20 cellular contexts compared by ENCODE assay signal in the genomic region with DNA sequence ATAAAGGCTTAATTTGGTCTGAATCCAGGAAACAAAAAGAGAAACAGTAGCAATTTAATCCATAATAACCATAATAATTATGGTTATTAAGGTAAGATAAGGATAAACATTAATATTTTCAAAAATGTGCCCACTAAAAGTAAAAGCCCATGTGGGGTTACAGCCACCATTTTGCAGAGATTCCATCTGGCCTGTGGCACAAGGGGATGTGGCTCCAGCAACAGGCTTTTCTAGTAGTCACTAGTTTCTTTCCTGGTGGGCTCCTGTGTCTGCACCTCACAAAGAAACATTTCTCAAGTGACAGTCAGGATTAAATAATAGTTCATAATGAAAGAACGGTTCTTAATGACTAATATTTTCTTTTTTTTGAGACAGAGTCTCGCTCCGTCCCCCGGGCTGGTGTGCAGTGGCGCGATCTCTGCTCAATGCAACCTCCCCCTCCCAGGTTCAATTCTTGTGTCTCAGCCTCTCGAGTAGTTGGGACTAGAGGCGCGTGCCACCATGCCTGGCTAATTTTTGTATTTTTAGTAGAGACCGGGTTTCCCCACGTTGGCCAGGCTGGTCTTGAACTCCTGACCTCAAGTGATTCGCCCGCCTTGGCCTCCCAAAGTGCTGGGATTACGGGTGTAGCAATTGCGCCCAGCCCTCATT. TPM values are rescaled to one million over a fixed set of nuclear protein-coding genes. Genes with fewer than 3 reads are reported as not detected.
DNase-seq lines count a peak whose midpoint lies in the region; ATAC-seq, FAIRE-seq and TF ChIP-seq lines count a peak whose summit lies in the region.
"Had no signal": no experiment of that assay in that cellular context is flagged by ENCODE, and none has a peak within 500 bp of the region (broad histone marks: within the 10 kb centered on the region; RNA-seq: fewer than 3 reads in every experiment).

No MANE protein-coding gene starts in this region.

- peak; percentile 42 for FAIRE-seq in GM12892 (lab: Jason Lieb, UNC)
- FAIRE-seq: A204.1, H1 had no signal

- ATAC-seq in GM19351 (IDR thresholded peaks at IDR 0.05; ENCODE audit: unreplicated experiment) = peak; percentile 51
- ATAC-seq in HG03432 (IDR thresholded peaks at IDR 0.05; ENCODE audit: unreplicated experiment) = peak; percentile 50
- ATAC-seq in GM18502 (IDR thresholded peaks at IDR 0.05; ENCODE audit: poor library complexity, unreplicated experiment) = no peak
- ATAC-seq in GM21360 (IDR thresholded peaks at IDR 0.05; ENCODE audit: unreplicated experiment) = no peak

- no peak for TF ChIP-seq POLR2A in GM12892 (IDR thresholded peaks at IDR 0.05; ENCODE audit: low read depth, low read length)

- no peak for DNase-seq in GM12892 (ENCODE audit: insufficient read length)
- no peak for DNase-seq in NK-92 (lab: John Stamatoyannopoulos, UW; ENCODE audit: unreplicated experiment)
- no peak for DNase-seq in activated naive CD4-positive, alpha-beta T cell (lab: John Stamatoyannopoulos, UW)
- DNase-seq: ACHN; BE2C; C1 segment of cervical spinal cord; CD4-positive, CD25-positive, alpha-beta regulatory T cell; CD8-positive, alpha-beta memory T cell; COR-L47; DMS 273 treated with DMSO at 0.1 percent for 48 hours; DMS53; DND-41; EL; H9 had no signal

RNA-seq across cellular contexts. Expression of a gene that starts 32.2 kb away (rescaled TPM):
- polyA plus RNA-seq in GM12892 (2012; ENCODE audit: missing spikeins) = 1.3 TPM

RNA-seq across cellular contexts. Expression of a gene that starts 52.1 kb away (rescaled TPM):
- polyA plus RNA-seq in GM12892 (2012; ENCODE audit: missing spikeins) = 11.0 TPM

RNA-seq across cellular contexts. Expression of a gene that starts 53.4 kb away (rescaled TPM):
- polyA plus RNA-seq in GM12892 (2012; ENCODE audit: missing spikeins) = 15.1 TPM

Comparison
In these comparisons a context has a peak if more than half of its experiments do, and no peak if none do; other contexts are left out.
1. ATAC-seq: peak in GM19351 (single experiment) and HG03432 (single experiment); none in GM18502 (single experiment) and GM21360 (single experiment).